ENCODE assay signal across 8 cellular contexts in the genomic region with DNA sequence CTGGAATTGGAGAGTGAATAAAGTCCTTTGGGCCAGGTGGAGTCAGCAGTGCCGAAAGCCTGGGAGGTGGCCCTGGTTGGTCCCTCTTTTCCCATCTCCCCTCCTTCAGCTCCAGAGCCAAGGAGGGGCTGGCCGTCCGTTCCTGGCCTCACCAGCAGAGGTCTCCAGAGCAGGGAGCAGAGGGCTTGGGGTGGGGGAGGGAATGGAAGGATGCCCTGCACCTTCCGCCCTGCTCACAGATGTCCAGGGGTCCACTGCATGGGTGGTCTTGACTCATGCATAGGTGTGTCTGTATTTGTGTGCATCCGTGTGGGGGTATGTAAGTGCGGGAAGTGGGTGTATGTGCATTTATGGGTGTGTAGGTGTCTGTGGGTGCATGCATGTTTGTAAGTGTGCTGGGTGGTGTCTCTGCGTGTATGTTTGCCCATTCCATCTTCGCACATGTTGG.
A peak's percentile ranks its signal among the peaks of the same experiment; 100 is the strongest.
DNase-seq lines count a peak whose midpoint lies in the region; ATAC-seq and TF ChIP-seq lines count a peak whose summit lies in the region.

No MANE protein-coding gene starts in this region.

- H3K9me2 ChIP-seq in Loucy (replicated peaks; ENCODE audit: low read depth, low read length), result no peaks in the 10 kb centered on the region

- H3K79me2 ChIP-seq in Loucy (ENCODE audit: insufficient read depth, low read length), result no peaks in the 10 kb centered on the region

- H3K4me1 ChIP-seq in Loucy (ENCODE audit: insufficient read depth, low read length, poor library complexity, severe bottlenecking) (peaks cover 13% of the 10 kb centered on the region), vagina (peaks cover 39% of the 10 kb centered on the region)

- no peaks in the 10 kb centered on the region for H3F3A ChIP-seq in Loucy (ENCODE audit: low read depth)

- no peak overlapping the region for H3K4me2 ChIP-seq in Loucy (ENCODE audit: low read depth, low read length, poor library complexity, severe bottlenecking)

- H3K9ac ChIP-seq in Loucy (ENCODE audit: low read depth, low read length, poor library complexity, severe bottlenecking), result no peak overlapping the region

- H3K27ac ChIP-seq in vagina, result no peak overlapping the region

- no peak for TF ChIP-seq POLR2A in vagina (IDR thresholded peaks at IDR 0.05)

- H3K4me1 Mint-ChIP-seq in nephron progenitor cell, result peaks cover 59% of the 10 kb centered on the region

- H3K27me3 Mint-ChIP-seq in nephron progenitor cell (ENCODE audit: low read depth, poor library complexity), result peaks cover 12% of the 10 kb centered on the region

- no peaks in the 10 kb centered on the region for H3K9me3 ChIP-seq in Loucy (ENCODE audit: insufficient read depth, low read depth, low read length)
- H3K9me3 ChIP-seq in vagina, result no peaks in the 10 kb centered on the region

- peaks cover 15% of the 10 kb centered on the region for H3K36me3 Mint-ChIP-seq in nephron progenitor cell (ENCODE audit: low read depth)

- intact Hi-C loops in vagina (cut with DNase I), result loop anchor here (5.0 kb wide), 2 partner anchors 47 to 203 kb away; a partner anchor contains a TSS

- no peak overlapping the region for H2AFZ ChIP-seq in Loucy (ENCODE audit: low read length)

- H3K27me3 ChIP-seq in Loucy (ENCODE audit: insufficient read depth, low read length, poor library complexity, severe bottlenecking) (no peaks in the 10 kb centered on the region), vagina (no peaks in the 10 kb centered on the region)

- no peak overlapping the region for H3K4me3 ChIP-seq in Loucy (ENCODE audit: low read length, poor library complexity, severe bottlenecking)
- no peak overlapping the region for H3K4me3 ChIP-seq in fibroblast of mammary gland (ENCODE audit: control insufficient read depth, low read depth, low read length)
- H3K4me3 ChIP-seq in vagina, result no peak overlapping the region

- H3K27ac Mint-ChIP-seq in nephron progenitor cell, result no peak overlapping the region

- no peaks in the 10 kb centered on the region for H4K20me1 ChIP-seq in Loucy (ENCODE audit: insufficient read depth, low read length, poor library complexity, severe bottlenecking)

- H3K9me3 Mint-ChIP-seq in nephron progenitor cell, result peaks cover 31% of the 10 kb centered on the region

- H3K36me3 ChIP-seq in Loucy (ENCODE audit: insufficient read depth, low read length) (no peaks in the 10 kb centered on the region), vagina (no peaks in the 10 kb centered on the region)

- H3K4me3 Mint-ChIP-seq in nephron progenitor cell, result no peak overlapping the region

- ATAC-seq in HG03354 (IDR thresholded peaks at IDR 0.05; ENCODE audit: poor library complexity, severe bottlenecking, unreplicated experiment), result no peak

- TF ChIP-seq CTCF in Loucy (conservative IDR thresholded peaks at IDR 0.05; ENCODE audit: low read length), result peak; percentile 94
- TF ChIP-seq CTCF in fibroblast of mammary gland (conservative IDR thresholded peaks at IDR 0.05; ENCODE audit: control insufficient read depth, insufficient read depth, low read depth, low read length), result peak; percentile 94
- TF ChIP-seq CTCF in nephron progenitor cell (IDR thresholded peaks at IDR 0.05), result peak; percentile 81
- peak; percentile 48 to 84 (median 76) for TF ChIP-seq CTCF in vagina (IDR thresholded peaks at IDR 0.05)

- DNase-seq in NCI-H146 (lab: John Stamatoyannopoulos, UW) (peak; percentile 21), NCI-H146 treated with DMSO at 0.1 percent for 48 hours (lab: John Stamatoyannopoulos, UW; ENCODE audit: unreplicated experiment) (no peak), fibroblast of mammary gland (ENCODE audit: low read depth) (peak; percentile 64), nephron progenitor cell (peak; percentile 80), vagina (ENCODE audit: extremely low spot score in 2 of 2) (no peak)
- DNase-seq in activated CD8-positive, alpha-beta memory T cell treated with anti-CD3 and anti-CD28 coated beads, Interleukin-2, amount 50 U/mL, for 48 hours, result peak; percentile 71

Comparison
In these comparisons a context has a peak if more than half of its experiments do, and no peak if none do; other contexts are left out.
1. DNase-seq: peak in NCI-H146 (single experiment), activated CD8-positive, alpha-beta memory T cell treated with anti-CD3 and anti-CD28 coated beads, Interleukin-2, amount 50 U/mL, for 48 hours (single experiment), fibroblast of mammary gland (single experiment) and nephron progenitor cell (single experiment); none in NCI-H146 treated with DMSO at 0.1 percent for 48 hours (single experiment) and vagina (0 of 2).
2. Peak in every context shown above with its lines, with median percentiles within 50 percentile points of each other: CTCF ChIP-seq.